ENCODE assay signal across 21 cellular contexts in genomic region chr9:107147134-107147533, GRCh38.
"Had no signal": no experiment of that assay in that cellular context is flagged by ENCODE, and none has a peak within 500 bp of the region (broad histone marks: within the 10 kb centered on the region; RNA-seq: fewer than 3 reads in every experiment).

No MANE protein-coding gene starts in this region.

- H3K9me3 ChIP-seq: neutrophil, tibial artery, upper lobe of left lung, uterus had no signal

- DNase-seq: effector CD4-positive, alpha-beta T cell; endodermal cell; erythroblast; foreskin keratinocyte; hippocampal formation; left colon; mammary epithelial cell; mucosa of descending colon; naive thymus-derived CD8-positive, alpha-beta T cell; posterior cingulate gyrus; stimulated activated CD4-positive, alpha-beta T cell treated with anti-CD3 and anti-CD28 coated beads, Interleukin-4, amount 100 ng/mL, for 1 hour; stimulated activated CD8-positive, alpha-beta memory T cell treated with anti-CD3 and anti-CD28 coated beads, Interleukin-4, amount 100 ng/mL, for 48 hours; stimulated activated naive CD8-positive, alpha-beta T cell treated with anti-CD3 and anti-CD28 coated beads, Interleukin-15, Interleukin-2, amounts not matched to agents 100 U/mL and 50 U/mL, for 24 hours; tibial artery; upper lobe of left lung; uterus had no signal

- H3K36me3 ChIP-seq: neutrophil, right atrium auricular region, suprapubic skin, tibial artery, upper lobe of left lung, uterus had no signal

- ATAC-seq: foreskin keratinocyte; left colon; mucosa of descending colon; naive thymus-derived CD8-positive, alpha-beta T cell; stimulated activated effector memory CD8-positive, alpha-beta T cell treated with anti-CD3 and anti-CD28 coated beads, Interleukin-12 subunit alpha, Interleukin-12 subunit beta, amount 100 ng/mL, for 72 hours; stimulated activated naive CD8-positive, alpha-beta T cell treated with anti-CD3 and anti-CD28 coated beads, Interleukin-15, Interleukin-2, amounts not matched to agents 100 U/mL and 50 U/mL, for 24 hours had no signal

- H3K4me1 ChIP-seq: foreskin keratinocyte, uterus had no signal

- H3K27me3 ChIP-seq: right atrium auricular region, suprapubic skin, tibial artery, upper lobe of left lung, uterus had no signal

- H3K27ac ChIP-seq: coronary artery, foreskin keratinocyte, neutrophil, right atrium auricular region, suprapubic skin, tibial artery, upper lobe of left lung, uterus had no signal

- H3K4me3 ChIP-seq: coronary artery, mucosa of descending colon, right atrium auricular region, suprapubic skin, tibial artery, upper lobe of left lung, uterus had no signal
